ENCODE assay signal across 8 cellular contexts in the genomic region with DNA sequence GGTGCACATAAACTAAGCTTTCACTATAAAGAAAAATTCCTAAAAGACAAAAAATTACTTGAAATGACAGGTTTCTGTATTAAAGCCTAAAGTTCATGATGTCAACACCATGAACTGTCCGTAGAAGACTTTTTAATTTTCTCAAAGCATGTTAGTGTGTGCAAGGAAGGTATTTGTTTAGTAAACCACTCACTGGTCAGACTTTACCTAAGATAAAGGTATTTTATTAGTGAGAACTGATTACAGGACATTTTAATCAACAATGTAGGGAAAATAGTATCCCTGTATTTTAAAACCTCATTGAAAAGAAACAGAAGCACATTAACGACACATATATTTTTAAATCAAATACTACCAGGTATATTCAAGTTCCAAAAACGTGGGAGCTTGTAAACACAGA. TPM values are rescaled to one million over a fixed set of nuclear protein-coding genes. Genes with fewer than 3 reads are reported as not detected.
DNase-seq lines count a peak whose midpoint lies in the region; ATAC-seq and TF ChIP-seq lines count a peak whose summit lies in the region.

No MANE protein-coding gene starts in this region.

- H2BK12ac ChIP-seq in neuronal stem cell (ENCODE audit: low read length), result no peak overlapping the region

- peaks cover 60% of the 10 kb centered on the region for H4K20me1 ChIP-seq in DND-41 (ENCODE audit: insufficient read depth, low read length)

- H2BK15ac ChIP-seq in neuronal stem cell (ENCODE audit: low read length), result no peak overlapping the region

- no peaks in the 10 kb centered on the region; the same call in 1 of the 2 replicates for H3K36me3 ChIP-seq in DND-41 (ENCODE audit: insufficient read depth, low read length)
- no peaks in the 10 kb centered on the region for H3K36me3 ChIP-seq in Peyer's patch
- no peaks in the 10 kb centered on the region for H3K36me3 ChIP-seq in prostate gland
- H3K36me3 ChIP-seq in neuronal stem cell (replicated peaks in 1 of 2; ENCODE audit: control insufficient read depth in 2 of 2, insufficient read depth in 2 of 2, low read length in 2 of 2), result no peaks in the 10 kb centered on the region

- H2AFZ ChIP-seq in DND-41 (ENCODE audit: low read depth, low read length) (no peak overlapping the region), neuronal stem cell (ENCODE audit: low read length) (no peak overlapping the region)

- H3K23ac ChIP-seq in neuronal stem cell (ENCODE audit: low read depth, low read length, poor library complexity), result no peak overlapping the region

- WGBS in prostate gland, result 3% methylated on average over 3 of the region's 3 CpGs
- no CpG with 5 or more reads among the region's 3 CpGs for WGBS in neuronal stem cell (ENCODE audit: extremely low coverage in 2 of 2, insufficient read length in 2 of 2, insufficient replicate concordance in 1 of 2), 2 donors

- H2BK120ac ChIP-seq in neuronal stem cell (ENCODE audit: low read depth, low read length), result no peak overlapping the region

- no peak for ATAC-seq in DND-41 (ENCODE audit: insufficient read depth, low read depth)
- no peak for ATAC-seq in HG03342 (IDR thresholded peaks at IDR 0.05; ENCODE audit: unreplicated experiment)
- no peak for ATAC-seq in GM19395 (IDR thresholded peaks at IDR 0.05; ENCODE audit: unreplicated experiment)

- DNase-seq in DND-41 (no peak), Peyer's patch (no peak), epithelial cell of proximal tubule (ENCODE audit: low read depth) (no peak), prostate gland (ENCODE audit: low spot score) (no peak), neuronal stem cell (ENCODE audit: low spot score) (no peak), NCI-H128 (lab: John Stamatoyannopoulos, UW; ENCODE audit: unreplicated experiment) (no peak)

- no peak overlapping the region for H3K14ac ChIP-seq in neuronal stem cell (ENCODE audit: low read length)

- peak overlapping the region; percentile 89 for H3K4me2 ChIP-seq in DND-41 (ENCODE audit: insufficient read depth, low read length)
- H3K4me2 ChIP-seq in neuronal stem cell (ENCODE audit: insufficient read depth, low read length, poor library complexity, severe bottlenecking), result no peak overlapping the region

- H4K8ac ChIP-seq in neuronal stem cell (ENCODE audit: low read depth, low read length), result no peak overlapping the region

- TF ChIP-seq CTCF in DND-41 (IDR thresholded peaks at IDR 0.05; ENCODE audit: borderline replicate concordance, extremely low read depth, low read length, poor library complexity, severe bottlenecking) (no peak), Peyer's patch (IDR thresholded peaks at IDR 0.05) (no peak), epithelial cell of proximal tubule (conservative IDR thresholded peaks at IDR 0.05; ENCODE audit: low read depth, low read length) (no peak), prostate gland (IDR thresholded peaks at IDR 0.05) (no peak)

- H3K9me3 ChIP-seq in DND-41 (ENCODE audit: insufficient read depth, low read length, severe bottlenecking), result no peaks in the 10 kb centered on the region
- H3K9me3 ChIP-seq in Peyer's patch, result no peaks in the 10 kb centered on the region
- no peaks in the 10 kb centered on the region for H3K9me3 ChIP-seq in prostate gland
- no peaks in the 10 kb centered on the region for H3K9me3 ChIP-seq in neuronal stem cell (replicated peaks in 1 of 2; ENCODE audit: control insufficient read depth in 2 of 2, insufficient read depth in 1 of 2, low read depth in 1 of 2, low read length in 2 of 2)

- TF ChIP-seq POLR2A in Peyer's patch (IDR thresholded peaks at IDR 0.05) (no peak), prostate gland (IDR thresholded peaks at IDR 0.05) (no peak)

- H3K27me3 ChIP-seq in DND-41 (ENCODE audit: insufficient read depth, low read length, poor library complexity) (no peaks in the 10 kb centered on the region), Peyer's patch (no peaks in the 10 kb centered on the region), prostate gland (replicated peaks; ENCODE audit: insufficient read depth) (no peaks in the 10 kb centered on the region), neuronal stem cell (ENCODE audit: control insufficient read depth in 3 of 3, insufficient read depth in 3 of 3, low read depth in 1 of 3, low read length in 3 of 3) (no peaks in the 10 kb centered on the region)

- H3K4me1 ChIP-seq in DND-41 (ENCODE audit: insufficient read depth, low read length) (peaks cover 41% of the 10 kb centered on the region), Peyer's patch (peaks cover 0 to 36% (median 5%) of the 10 kb centered on the region in 4 donors), prostate gland (replicated peaks) (peaks cover 4% of the 10 kb centered on the region), neuronal stem cell (ENCODE audit: control insufficient read depth in 2 of 2, insufficient read depth in 1 of 2, low read depth in 1 of 2, low read length in 2 of 2) (peaks cover 4 to 6% of the 10 kb centered on the region in 2 donors)

- H3K9ac ChIP-seq in DND-41 (ENCODE audit: low read depth, low read length) (peak overlapping the region; percentile 73; the same call in 1 of the 2 replicates), neuronal stem cell (ENCODE audit: low read depth, low read length, poor library complexity) (no peak overlapping the region)

- H4K91ac ChIP-seq in neuronal stem cell (ENCODE audit: low read depth, low read length, poor library complexity), result no peak overlapping the region

- H3K4me3 ChIP-seq in DND-41 (ENCODE audit: low read depth in 1 of 2, low read length in 2 of 2) (peak overlapping the region; percentile 4 to 96; a peak in 2 of 4 replicates), Peyer's patch (peak overlapping the region; percentile 71 to 99 (median 91)), epithelial cell of proximal tubule (ENCODE audit: low read depth, low read length) (peak overlapping the region; percentile 84), prostate gland (peak overlapping the region; percentile 91 to 98), neuronal stem cell (ENCODE audit: low read length in 2 of 2) (peak overlapping the region in 1 of 2 donors; percentile 85)

- H3K18ac ChIP-seq in neuronal stem cell (ENCODE audit: low read length), result no peak overlapping the region

- no peak overlapping the region for H2BK5ac ChIP-seq in neuronal stem cell (ENCODE audit: low read length)

- H3K27ac ChIP-seq in DND-41 (ENCODE audit: low read length), result peak overlapping the region; percentile 82; the same call in 1 of the 2 replicates
- peak overlapping the region; percentile 48 to 99 (median 94) for H3K27ac ChIP-seq in Peyer's patch
- H3K27ac ChIP-seq in prostate gland, result peak overlapping the region; percentile 94 to 95
- H3K27ac ChIP-seq in neuronal stem cell (replicated peaks; ENCODE audit: low read length), result no peak overlapping the region

- H3K79me2 ChIP-seq in DND-41 (ENCODE audit: insufficient read depth, low read length), result peaks cover 79% of the 10 kb centered on the region

- intact Hi-C loops in prostate gland (cut with DNase I), result loop anchor here (2.0 to 10.0 kb wide), 2 partner anchors 23 to 121 kb away; no protein-coding TSS in a partner anchor

- no peak overlapping the region for H2AK5ac ChIP-seq in neuronal stem cell (ENCODE audit: low read depth, low read length)

- H3K4ac ChIP-seq in neuronal stem cell (ENCODE audit: low read length), result no peak overlapping the region

- H3K79me1 ChIP-seq in neuronal stem cell (ENCODE audit: low read depth, low read length), result peaks cover 4% of the 10 kb centered on the region

RNA-seq across cellular contexts. Expression of a gene that starts 2.9 kb away (rescaled TPM):
- 100 to 1,000 TPM; 201 to 292 (median 237) TPM for total RNA-seq in Peyer's patch
- total RNA-seq in epithelial cell of proximal tubule, result 153 and 218 TPM in 2 replicates
- total RNA-seq in prostate gland, result 100 to 1,000 TPM; 144 to 206 TPM
- polyA plus RNA-seq in neuronal stem cell (2013, experiment 1 of 2), result 73.0 TPM
- polyA plus RNA-seq in neuronal stem cell (2013, experiment 2 of 2), result 70.7 TPM
